ENCODE assay signal across 21 cellular contexts in the genomic region with DNA sequence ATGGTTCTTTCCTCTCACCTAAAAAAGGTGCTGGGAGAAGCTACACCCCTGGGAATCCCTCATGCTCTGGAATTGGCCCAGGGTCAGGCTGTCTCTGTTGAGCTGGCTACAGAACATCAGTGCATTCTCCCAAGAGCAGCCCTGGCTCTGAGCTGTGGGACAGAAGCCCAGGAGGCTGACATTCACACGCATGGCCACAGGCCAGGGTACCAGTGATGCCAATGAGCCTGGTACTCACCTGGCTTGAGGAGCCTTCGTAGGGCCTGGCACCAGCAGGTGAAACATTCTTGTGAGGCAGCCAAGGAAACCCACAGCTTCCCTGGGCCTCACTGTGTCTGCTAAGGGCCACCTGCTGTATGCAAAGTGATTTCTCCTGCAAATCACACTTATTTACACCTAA.
DNase-seq lines count a peak whose midpoint lies in the region; ATAC-seq and TF ChIP-seq lines count a peak whose summit lies in the region.
"Had no signal": no experiment of that assay in that cellular context is flagged by ENCODE, and none has a peak within 500 bp of the region (broad histone marks: within the 10 kb centered on the region; RNA-seq: fewer than 3 reads in every experiment).

No MANE protein-coding gene starts in this region.

- no peaks in the 10 kb centered on the region for H3K4me1 ChIP-seq in right atrium auricular region
- H3K4me1 ChIP-seq: SJCRH30 had no signal

- no peak for TF ChIP-seq CTCF in right atrium auricular region (IDR thresholded peaks at IDR 0.05)

- H3K36me3 ChIP-seq in right atrium auricular region = no peaks in the 10 kb centered on the region
- H3K36me3 ChIP-seq: SJCRH30 had no signal

- intact Hi-C loops in Right ventricle myocardium superior (cut with DNase I) = no loop called here

- DNase-seq in Right ventricle myocardium superior (peak; percentile 81), right atrium auricular region (ENCODE audit: low spot score) (no peak), globus pallidus (ENCODE audit: low spot score) (peak; percentile 20), medulla oblongata (ENCODE audit: extremely low spot score) (peak; percentile 51), COLO829 (ENCODE audit: low spot score) (no peak), HCEC 1CT (no peak), NCI-H82 (lab: John Stamatoyannopoulos, UW) (no peak)
- DNase-seq: Calu3; CD4-positive, alpha-beta memory T cell; HFFc6; MV-4-11; NCI-H1417 treated with DMSO at 0.1 percent for 48 hours; NCI-H187 treated with DMSO at 0.1 percent for 48 hours; NCI-H2227 treated with DMSO at 0.1 percent for 48 hours; NCI-H524 treated with DMSO at 0.1 percent for 48 hours; PC-9; SJCRH30 had no signal

- ATAC-seq in Right ventricle myocardium superior (ENCODE audit: poor library complexity) (peak; percentile 91), HG03342 (IDR thresholded peaks at IDR 0.05; ENCODE audit: unreplicated experiment) (no peak)

- no peak overlapping the region for H3K4me3 ChIP-seq in right atrium auricular region
- H3K4me3 ChIP-seq: PC-9, SJCRH30 had no signal

- no peak overlapping the region for H3K27ac ChIP-seq in right atrium auricular region
- H3K27ac ChIP-seq: HL-60, KMS-11, PC-9, RWPE1, SJCRH30 had no signal

- no peaks in the 10 kb centered on the region for H3K27me3 ChIP-seq in right atrium auricular region

- H3K9me3 ChIP-seq in right atrium auricular region = no peaks in the 10 kb centered on the region
- H3K9me3 ChIP-seq: SJCRH30 had no signal

Comparison
In these comparisons a context has a peak if more than half of its experiments do, and no peak if none do; other contexts are left out.
1. DNase-seq: peak in Right ventricle myocardium superior (single experiment), globus pallidus (single experiment) and medulla oblongata (single experiment); none in right atrium auricular region (single experiment), COLO829 (single experiment), HCEC 1CT (single experiment) and NCI-H82 (single experiment).